ENCODE assay signal across 26 cellular contexts in the genomic region with DNA sequence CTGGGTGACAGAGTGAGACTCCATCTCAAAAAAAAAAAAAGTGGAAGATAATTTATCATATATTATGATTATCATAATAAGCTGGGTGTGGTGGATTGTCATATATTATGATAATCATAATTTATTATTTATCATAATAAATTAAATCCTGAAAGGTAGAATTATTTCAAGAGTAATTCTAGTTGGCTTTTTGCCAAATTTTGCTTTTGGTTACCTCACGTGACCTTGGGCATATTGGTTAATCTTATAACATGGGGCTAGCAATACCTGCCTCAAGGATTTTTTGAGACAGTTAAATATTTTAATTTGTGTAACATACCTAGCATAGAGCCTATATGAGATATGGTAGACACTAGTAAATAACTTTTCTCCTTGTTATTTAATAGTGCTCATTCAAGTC.
"Had no signal": no experiment of that assay in that cellular context is flagged by ENCODE, and none has a peak within 500 bp of the region (broad histone marks: within the 10 kb centered on the region; RNA-seq: fewer than 3 reads in every experiment).

No MANE protein-coding gene starts in this region.

- H3K4me1 ChIP-seq: ascending aorta, body of pancreas, Peyer's patch, SJCRH30 had no signal

- H3K27ac ChIP-seq: ascending aorta, body of pancreas, Peyer's patch, RWPE1, SJCRH30, VCaP had no signal

- H3K27me3 ChIP-seq: ascending aorta, body of pancreas, Peyer's patch, SJCRH30 had no signal

- H3K9me3 ChIP-seq: ascending aorta, body of pancreas, Peyer's patch, SJCRH30 had no signal

- H3K4me3 ChIP-seq: ascending aorta, body of pancreas, Peyer's patch, SJCRH30 had no signal

- DNase-seq: activated CD4-positive, alpha-beta memory T cell treated with anti-CD3 and anti-CD28 coated beads for 36 hours; activated CD4-positive, alpha-beta T cell treated with anti-CD3 and anti-CD28 coated beads, Interleukin-2, amount 10 ng/mL, durations not matched to agents 7 days and 5 days; activated CD4-positive, CD25-positive, alpha-beta regulatory T cell; activated CD8-positive, alpha-beta memory T cell treated with anti-CD3 and anti-CD28 coated beads for 24 hours; activated effector memory CD4-positive, alpha-beta T cell treated with anti-CD3 and anti-CD28 coated beads, Interleukin-2, amount 50 U/mL, for 16 hours; activated naive CD4-positive, alpha-beta T cell treated with Interleukin-2 at 50 U/mL for 16 hours; activated naive CD8-positive, alpha-beta T cell treated with anti-CD3 and anti-CD28 coated beads, Interleukin-2, amount 50 U/mL, for 24 hours; activated T-cell treated with anti-CD3 and anti-CD28 coated beads, Interleukin-2, amount 50 U/mL, for 4 hours; amniotic stem cell; body of pancreas; Karpas-422; NCI-H1105 treated with DMSO at 0.1 percent for 48 hours; NCI-H1436 treated with DMSO at 0.1 percent for 48 hours; NCI-H187; NCI-H2081; NCI-H510A treated with DMSO at 0.1 percent for 48 hours; NK-92 treated with Interleukin-12 subunit alpha and Interleukin-12 subunit beta, amount 100 ng/mL, for 24 hours; Peyer's patch; Right ventricle myocardium superior; SJCRH30; T-helper 2 cell; T1000 had no signal

- ATAC-seq: activated naive CD4-positive, alpha-beta T cell treated with anti-CD3 and anti-CD28 coated beads, Interleukin-2, amount 50 U/mL, for 72 hours; activated naive CD8-positive, alpha-beta T cell treated with anti-CD3 and anti-CD28 coated beads, Interleukin-2, amount 50 U/mL, for 24 hours; activated T-cell treated with anti-CD3 and anti-CD28 coated beads, Interleukin-2, amount 50 U/mL, for 4 hours; body of pancreas had no signal
